In genomic region chr9:81609782-81610738, GRCh38 we compare ENCODE assay signal across 1 cellular context.
A peak's percentile ranks its signal among the peaks of the same experiment; 100 is the strongest.
TF ChIP-seq lines count a peak whose summit lies in the region.

No MANE protein-coding gene starts in this region.

TF ChIP-seq in HepG2, 621 proteins besides CTCF, POLR2A, EP300 and RAD21 (continued from another document and continues in another):
- TF ChIP-seq TGIF2 (CRISPR knock-in tag; IDR thresholded peaks at IDR 0.05) (no peak), ZNF580 (CRISPR knock-in tag; IDR thresholded peaks at IDR 0.05; ENCODE audit: borderline replicate concordance, low read depth) (no peak), ZNF747 (CRISPR knock-in tag; IDR thresholded peaks at IDR 0.05; ENCODE audit: borderline replicate concordance) (no peak), MLX (CRISPR knock-in tag; IDR thresholded peaks at IDR 0.05) (peak; percentile 57; the same call in 1 of the 2 replicates), GRHL1 (CRISPR knock-in tag; conservative IDR thresholded peaks at IDR 0.05) (no peak), ZNF282 (IDR thresholded peaks at IDR 0.05; ENCODE audit: partially characterized antibody) (no peak), FIP1L1 (IDR thresholded peaks at IDR 0.05; ENCODE audit: borderline replicate concordance, insufficient read depth, low read depth, low read length) (no peak), NPAS2 (CRISPR knock-in tag; IDR thresholded peaks at IDR 0.05; ENCODE audit: borderline replicate concordance) (no peak), ZNF264 (CRISPR knock-in tag; IDR thresholded peaks at IDR 0.05) (no peak), ZNF326 (CRISPR knock-in tag; IDR thresholded peaks at IDR 0.05; ENCODE audit: borderline replicate concordance) (no peak), ZNF260 (CRISPR knock-in tag; IDR thresholded peaks at IDR 0.05; ENCODE audit: borderline replicate concordance, low read depth) (no peak), AFF4 (CRISPR knock-in tag; IDR thresholded peaks at IDR 0.05) (no peak), ZNF335 (CRISPR knock-in tag; IDR thresholded peaks at IDR 0.05) (no peak), SSRP1 (CRISPR knock-in tag; IDR thresholded peaks at IDR 0.05) (no peak; the same call in 1 of the 2 replicates), SP5 (CRISPR knock-in tag; IDR thresholded peaks at IDR 0.05; ENCODE audit: borderline replicate concordance, low read depth) (peak; percentile 97), ZFP41 (CRISPR knock-in tag; IDR thresholded peaks at IDR 0.05; ENCODE audit: borderline replicate concordance) (no peak), GATAD1 (CRISPR knock-in tag; IDR thresholded peaks at IDR 0.05) (peak; percentile 61; the same call in 1 of the 2 replicates), BCLAF1 (IDR thresholded peaks at IDR 0.05) (no peak), NFKBIZ (CRISPR knock-in tag; IDR thresholded peaks at IDR 0.05) (peak; percentile 86; the same call in 1 of the 2 replicates), KMT2A (CRISPR knock-in tag; IDR thresholded peaks at IDR 0.05) (peak; percentile 44; the same call in 1 of the 2 replicates), ZBTB4 (CRISPR knock-in tag; IDR thresholded peaks at IDR 0.05; ENCODE audit: borderline replicate concordance) (no peak), GABPB1 (CRISPR knock-in tag; IDR thresholded peaks at IDR 0.05) (peak; percentile 32; the same call in 1 of the 2 replicates), FOXM1 (CRISPR knock-in tag; IDR thresholded peaks at IDR 0.05) (no peak), MXD1 (CRISPR knock-in tag; IDR thresholded peaks at IDR 0.05) (no peak), ZNF12 (CRISPR knock-in tag; IDR thresholded peaks at IDR 0.05) (peak; percentile 68; the same call in 1 of the 2 replicates), TBX2 (CRISPR knock-in tag; IDR thresholded peaks at IDR 0.05; ENCODE audit: borderline replicate concordance) (peak; percentile 94), ZNF83 (CRISPR knock-in tag; IDR thresholded peaks at IDR 0.05; ENCODE audit: borderline replicate concordance) (no peak), ZNF550 (CRISPR knock-in tag; IDR thresholded peaks at IDR 0.05; ENCODE audit: borderline replicate concordance) (no peak), KMT2B (CRISPR knock-in tag; IDR thresholded peaks at IDR 0.05) (no peak), ATF7 (IDR thresholded peaks at IDR 0.05) (no peak), ATF7 (CRISPR knock-in tag; IDR thresholded peaks at IDR 0.05) (no peak; the same call in 1 of the 2 replicates), MNT (IDR thresholded peaks at IDR 0.05) (no peak), FOSL2 (CRISPR knock-in tag; IDR thresholded peaks at IDR 0.05) (peak; percentile 80), SATB2 (CRISPR knock-in tag; IDR thresholded peaks at IDR 0.05) (no peak), ZMAT3 (CRISPR knock-in tag; conservative IDR thresholded peaks at IDR 0.05) (no peak), ZNF552 (CRISPR knock-in tag; IDR thresholded peaks at IDR 0.05; ENCODE audit: borderline replicate concordance) (no peak), NR0B2 (CRISPR knock-in tag; IDR thresholded peaks at IDR 0.05) (no peak), ZNF777 (CRISPR knock-in tag; IDR thresholded peaks at IDR 0.05) (no peak; the same call in 1 of the 2 replicates), PHF20 (CRISPR knock-in tag; IDR thresholded peaks at IDR 0.05) (no peak), TEF (CRISPR knock-in tag; IDR thresholded peaks at IDR 0.05) (no peak)
